In genomic region chr3:193165431-193166120, GRCh38 we compare ENCODE assay signal across 26 cellular contexts.
"Had no signal": no experiment of that assay in that cellular context is flagged by ENCODE, and none has a peak within 500 bp of the region (broad histone marks: within the 10 kb centered on the region; RNA-seq: fewer than 3 reads in every experiment).

No MANE protein-coding gene starts in this region.

- H3K4me1 ChIP-seq: left ventricle myocardium inferior, pancreas, prostate gland, tibial nerve, uterus had no signal

- H3K4me3 ChIP-seq: left ventricle myocardium inferior, lung, pancreas, prostate gland, skin epidermis, tibial nerve, uterus had no signal

- H3K9me3 ChIP-seq: left ventricle myocardium inferior, pancreas, prostate gland, tibial nerve, uterus had no signal

- H3K4me1 Mint-ChIP-seq: immature natural killer cell; naive thymus-derived CD8-positive, alpha-beta T cell; nephron; stimulated activated effector memory CD8-positive, alpha-beta T cell treated with anti-CD3 and anti-CD28 coated beads, Interleukin-12 subunit alpha, Interleukin-12 subunit beta, amount 100 ng/mL, for 72 hours; stimulated activated naive CD8-positive, alpha-beta T cell treated with anti-CD3 and anti-CD28 coated beads, Interleukin-15, amount 100 ng/mL, for 72 hours had no signal

- H3K27ac Mint-ChIP-seq: immature natural killer cell; naive thymus-derived CD8-positive, alpha-beta T cell; nephron; stimulated activated effector memory CD8-positive, alpha-beta T cell treated with anti-CD3 and anti-CD28 coated beads, Interleukin-12 subunit alpha, Interleukin-12 subunit beta, amount 100 ng/mL, for 72 hours; stimulated activated naive CD8-positive, alpha-beta T cell treated with anti-CD3 and anti-CD28 coated beads, Interleukin-15, amount 100 ng/mL, for 72 hours; type B pancreatic cell had no signal

- ATAC-seq: left colon; naive thymus-derived CD8-positive, alpha-beta T cell; pancreas; right cardiac atrium; sciatic nerve; stimulated activated effector memory CD8-positive, alpha-beta T cell treated with anti-CD3 and anti-CD28 coated beads, Interleukin-12 subunit alpha, Interleukin-12 subunit beta, amount 100 ng/mL, for 72 hours; stimulated activated naive CD8-positive, alpha-beta T cell treated with anti-CD3 and anti-CD28 coated beads, Interleukin-15, amount 100 ng/mL, for 72 hours had no signal

- H3K36me3 Mint-ChIP-seq: immature natural killer cell; naive thymus-derived CD8-positive, alpha-beta T cell; stimulated activated effector memory CD8-positive, alpha-beta T cell treated with anti-CD3 and anti-CD28 coated beads, Interleukin-12 subunit alpha, Interleukin-12 subunit beta, amount 100 ng/mL, for 72 hours; type B pancreatic cell had no signal

- H3K4me3 Mint-ChIP-seq: immature natural killer cell; naive thymus-derived CD8-positive, alpha-beta T cell; nephron; neural crest cell; stimulated activated effector memory CD8-positive, alpha-beta T cell treated with anti-CD3 and anti-CD28 coated beads, Interleukin-12 subunit alpha, Interleukin-12 subunit beta, amount 100 ng/mL, for 72 hours; stimulated activated naive CD8-positive, alpha-beta T cell treated with anti-CD3 and anti-CD28 coated beads, Interleukin-15, amount 100 ng/mL, for 72 hours; type B pancreatic cell had no signal

- H3K9me3 Mint-ChIP-seq: nephron; neural crest cell; stimulated activated naive CD8-positive, alpha-beta T cell treated with anti-CD3 and anti-CD28 coated beads, Interleukin-15, amount 100 ng/mL, for 72 hours; type B pancreatic cell had no signal

- H3K27me3 ChIP-seq: tibial nerve, uterus had no signal

- H3K27me3 Mint-ChIP-seq: stimulated activated naive CD8-positive, alpha-beta T cell treated with anti-CD3 and anti-CD28 coated beads, Interleukin-15, amount 100 ng/mL, for 72 hours had no signal

- H3K27ac ChIP-seq: left ventricle myocardium inferior, pancreas, prostate gland, skin epidermis, tibial nerve, uterus had no signal

- DNase-seq: hippocampal formation; immature natural killer cell; kidney; left colon; left ventricle myocardium inferior; naive thymus-derived CD8-positive, alpha-beta T cell; nucleus accumbens; pancreas; posterior cingulate gyrus; retina; right cardiac atrium; stimulated activated CD4-positive, alpha-beta T cell treated with anti-CD3 and anti-CD28 coated beads, Interleukin-12 subunit alpha, Interleukin-12 subunit beta, amount 100 ng/mL, for 4 hours; stimulated activated CD4-positive, alpha-beta T cell treated with anti-CD3 and anti-CD28 coated beads, Interleukin-4, amount 100 ng/mL, for 24 hours; stimulated activated naive CD4-positive, alpha-beta T cell treated with Interleukin-2 at 50 U/mL for 16 hours; stimulated activated naive CD8-positive, alpha-beta T cell treated with anti-CD3 and anti-CD28 coated beads, Interleukin-15, amount 100 ng/mL, for 72 hours; substantia nigra; uterus had no signal

- H3K36me3 ChIP-seq: left ventricle myocardium inferior, pancreas, prostate gland, tibial nerve, uterus had no signal
